9 cellular contexts compared by ENCODE assay signal in genomic region chr21:34022557-34023335, GRCh38. TPM values are rescaled to one million over a fixed set of nuclear protein-coding genes. Genes with fewer than 3 reads are reported as not detected.
A peak's percentile ranks its signal among the peaks of the same experiment; 100 is the strongest.
DNase-seq lines count a peak whose midpoint lies in the region; ATAC-seq, FAIRE-seq and TF ChIP-seq lines count a peak whose summit lies in the region.
"Had no signal": no experiment of that assay in that cellular context is flagged by ENCODE, and none has a peak within 500 bp of the region (broad histone marks: within the 10 kb centered on the region; RNA-seq: fewer than 3 reads in every experiment).

No MANE protein-coding gene starts in this region.

- H3K79me2 ChIP-seq in astrocyte (ENCODE audit: insufficient read depth, low read length): no peaks in the 10 kb centered on the region

- H4K20me1 ChIP-seq in astrocyte (ENCODE audit: insufficient read depth, low read length): no peaks in the 10 kb centered on the region

- no peak for FAIRE-seq in astrocyte (lab: Jason Lieb, UNC)
- FAIRE-seq: A204.1 had no signal

- peak; percentile 38 for DNase-seq in DMS153 (lab: John Stamatoyannopoulos, UW)
- no peak for DNase-seq in DMS153 treated with DMSO at 0.1 percent for 48 hours (lab: John Stamatoyannopoulos, UW; ENCODE audit: unreplicated experiment)
- no peak for DNase-seq in Panc1 (ENCODE audit: low read depth, low spot score)
- no peak for DNase-seq in astrocyte (ENCODE audit: low read depth)
- peak in 2 of 3 experiments; percentile 6 to 9 for DNase-seq in stimulated activated CD4-positive, alpha-beta T cell treated with anti-CD3 and anti-CD28 coated beads, TNF-alpha, amount 100 ng/mL, for 4 hours (ENCODE audit: low read depth in 3 of 3)
- DNase-seq in NCI-H774 (lab: John Stamatoyannopoulos, UW): no peak
- DNase-seq in progenitor cell of endocrine pancreas (ENCODE audit: low spot score, unreplicated experiment): no peak

- peaks cover 2% of the 10 kb centered on the region for H3K36me3 Mint-ChIP-seq in astrocyte (ENCODE audit: low read depth, unreplicated experiment)
- no peaks in the 10 kb centered on the region for H3K36me3 Mint-ChIP-seq in progenitor cell of endocrine pancreas (ENCODE audit: insufficient read depth)

- POLR2A ChIA-PET in Panc1 (lab: Charles Lee): no interaction called here

- H3K4me1 ChIP-seq in Panc1 (ENCODE audit: control insufficient read depth, insufficient read depth, low read length): peaks cover 7% of the 10 kb centered on the region
- H3K4me1 ChIP-seq in astrocyte (ENCODE audit: insufficient read depth, low read length): no peaks in the 10 kb centered on the region

- H3K9me3 Mint-ChIP-seq in astrocyte (ENCODE audit: unreplicated experiment): peaks cover 8% of the 10 kb centered on the region
- peaks cover 3% of the 10 kb centered on the region for H3K9me3 Mint-ChIP-seq in progenitor cell of endocrine pancreas (ENCODE audit: low read depth)

- H3K36me3 ChIP-seq in Panc1 (ENCODE audit: control insufficient read depth, insufficient read depth, low read length): no peaks in the 10 kb centered on the region
- no peaks in the 10 kb centered on the region for H3K36me3 ChIP-seq in astrocyte (ENCODE audit: insufficient read depth, low read length)

- no TSS peak for BruUV-seq in Panc1 (replicated peaks; lab: Mats Ljungman, UMichigan)

- H3K27ac ChIP-seq in Panc1 (ENCODE audit: low read length) (peak overlapping the region; percentile 57), astrocyte (ENCODE audit: low read depth, low read length) (no peak overlapping the region)

- peak overlapping the region; percentile 9 for H2AFZ ChIP-seq in astrocyte (ENCODE audit: low read depth, low read length)

- TF ChIP-seq CTCF in Panc1 (IDR thresholded peaks at IDR 0.05) (no peak), astrocyte (IDR thresholded peaks at IDR 0.05; ENCODE audit: insufficient read depth, low read depth, low read length) (no peak), progenitor cell of endocrine pancreas (IDR thresholded peaks at IDR 0.05; ENCODE audit: unreplicated experiment) (no peak)

- peaks cover 3% of the 10 kb centered on the region for H3K4me1 Mint-ChIP-seq in astrocyte (ENCODE audit: low read depth, unreplicated experiment)
- peaks cover 11% of the 10 kb centered on the region for H3K4me1 Mint-ChIP-seq in progenitor cell of endocrine pancreas (ENCODE audit: low read depth)

- intact Hi-C loops in Panc1 (cut with micrococcal nuclease; ENCODE audit: unreplicated experiment): no loop called here

- no peaks in the 10 kb centered on the region for H3K9me3 ChIP-seq in Panc1 (ENCODE audit: control insufficient read depth, insufficient read depth, low read depth, low read length)
- no peaks in the 10 kb centered on the region for H3K9me3 ChIP-seq in astrocyte (ENCODE audit: insufficient read depth, low read depth, low read length)

- H3K4me3 ChIP-seq in Panc1 (ENCODE audit: low read depth in 2 of 2, low read length in 2 of 2) (no peak overlapping the region), astrocyte (ENCODE audit: insufficient read depth, low read depth, low read length) (no peak overlapping the region)

- in situ Hi-C loops in Panc1 (cut with HindIII; ENCODE audit: low pct_unique_long_range_greater_than_20kb, low sequenced_read_pairs): no loop called here

- H3K9ac ChIP-seq in astrocyte (ENCODE audit: low read length): no peak overlapping the region

- H3K4me2 ChIP-seq in astrocyte (ENCODE audit: low read length): peak overlapping the region; percentile 25

- ATAC-seq in Panc1 (peak; percentile 74), esophagus mucosa (no peak)

- H3K4me3 Mint-ChIP-seq in astrocyte (ENCODE audit: unreplicated experiment) (no peak overlapping the region), progenitor cell of endocrine pancreas (ENCODE audit: low read depth) (no peak overlapping the region)

- H3K27ac Mint-ChIP-seq in astrocyte (ENCODE audit: unreplicated experiment): no peak overlapping the region
- H3K27ac Mint-ChIP-seq in progenitor cell of endocrine pancreas: no peak overlapping the region

- no peaks in the 10 kb centered on the region for H3K27me3 Mint-ChIP-seq in astrocyte (ENCODE audit: low read depth, unreplicated experiment)
- no peaks in the 10 kb centered on the region for H3K27me3 Mint-ChIP-seq in progenitor cell of endocrine pancreas

- CTCF ChIA-PET in Panc1 (lab: Charles Lee): no interaction called here

- no peaks in the 10 kb centered on the region for H3K27me3 ChIP-seq in Panc1 (ENCODE audit: control insufficient read depth, insufficient read depth, low read length)
- no peaks in the 10 kb centered on the region for H3K27me3 ChIP-seq in astrocyte (ENCODE audit: insufficient read depth, low read length)

RNA-seq across cellular contexts. Expression of gene MRPS6, which starts 50.6 kb away (rescaled TPM):
- total RNA-seq in Panc1 (2021; ENCODE audit: unreplicated experiment) (109 TPM), astrocyte (57.8 and 67.5 TPM in 2 replicates), esophagus mucosa (31.0 TPM), progenitor cell of endocrine pancreas (76.7 and 78.8 TPM in 2 replicates)
- polyA plus RNA-seq in Panc1 (2012; ENCODE audit: insufficient read length): 70.0 TPM

RNA-seq across cellular contexts. Expression of gene SLC5A3, which starts 50.6 kb away (rescaled TPM):
- total RNA-seq in Panc1 (2021; ENCODE audit: unreplicated experiment) (29.4 TPM), astrocyte (17.8 and 22.1 TPM in 2 replicates), esophagus mucosa (5.6 TPM), progenitor cell of endocrine pancreas (22.7 and 23.3 TPM in 2 replicates)
- 6.6 TPM for polyA plus RNA-seq in Panc1 (2012; ENCODE audit: insufficient read length)

Comparison
In these comparisons a context has a peak if more than half of its experiments do, and no peak if none do; other contexts are left out.
1. DNase-seq: peak in DMS153 (single experiment) and stimulated activated CD4-positive, alpha-beta T cell treated with anti-CD3 and anti-CD28 coated beads, TNF-alpha, amount 100 ng/mL, for 4 hours (2 of 3); none in DMS153 treated with DMSO at 0.1 percent for 48 hours (single experiment), Panc1 (single experiment), astrocyte (single experiment), NCI-H774 (single experiment) and progenitor cell of endocrine pancreas (single experiment).